Comparison of ENCODE assay signal across 8 cellular contexts in genomic region chr15:57591822-57592367, GRCh38. TPM values are rescaled to one million over a fixed set of nuclear protein-coding genes. Genes with fewer than 3 reads are reported as not detected.
DNase-seq lines count a peak whose midpoint lies in the region; ATAC-seq and TF ChIP-seq lines count a peak whose summit lies in the region.

TSS of gene MYZAP (plus strand) at chr15:57591904. CDS start at chr15:57592035, 131 bp downstream.

- peak; percentile 87 for ATAC-seq in RWPE2 (ENCODE audit: low read depth)
- ATAC-seq in HG03460 (IDR thresholded peaks at IDR 0.05; ENCODE audit: unreplicated experiment): no peak

- H3K27ac ChIP-seq in RWPE2 (ENCODE audit: poor library complexity, severe bottlenecking): peak within 1 kb of the TSS; percentile 13

- TF ChIP-seq CTCF in RWPE2 (IDR thresholded peaks at IDR 0.05; ENCODE audit: poor library complexity, severe bottlenecking): peak; percentile 18

- no peaks in the 10 kb centered on the region for H3K27me3 ChIP-seq in RWPE2 (ENCODE audit: insufficient read depth, poor library complexity, severe bottlenecking)
- peaks cover 3% of the 10 kb centered on the region for H3K27me3 ChIP-seq in adipocyte (replicated peaks; ENCODE audit: control insufficient read depth, insufficient read depth, low read length)

- H3K9me3 ChIP-seq in RWPE2 (ENCODE audit: severe bottlenecking): no peaks in the 10 kb centered on the region
- no peaks in the 10 kb centered on the region for H3K9me3 ChIP-seq in adipocyte (ENCODE audit: control insufficient read depth, low read length)

- H3K4me3 ChIP-seq in RWPE2 (ENCODE audit: severe bottlenecking): peak within 1 kb of the TSS; percentile 57
- H3K4me3 ChIP-seq in adipocyte (ENCODE audit: low read length): peak within 1 kb of the TSS; percentile 78
- peak within 1 kb of the TSS; percentile 48 for H3K4me3 ChIP-seq in skeletal muscle cell (ENCODE audit: low read depth, low read length)

- DNase-seq in Daoy (ENCODE audit: low read depth): peak; percentile 47
- DNase-seq in RWPE2 (ENCODE audit: low spot score): no peak
- peak; percentile 64 for DNase-seq in adipocyte (ENCODE audit: low read depth)
- DNase-seq in hepatic stellate cell (ENCODE audit: low spot score): peak; percentile 18
- DNase-seq in skeletal muscle cell (ENCODE audit: low read depth): no peak
- no peak for DNase-seq in NCI-H2107 treated with DMSO at 0.1 percent for 48 hours (lab: John Stamatoyannopoulos, UW; ENCODE audit: unreplicated experiment)
- no peak for DNase-seq in effector CD8-positive, alpha-beta T cell (lab: John Stamatoyannopoulos, UW)

- no peaks in the 10 kb centered on the region for H3K36me3 ChIP-seq in RWPE2 (ENCODE audit: low read depth)
- H3K36me3 ChIP-seq in adipocyte (ENCODE audit: control insufficient read depth, insufficient read depth, low read length, severe bottlenecking): no peaks in the 10 kb centered on the region

- peak within 1 kb of the TSS; percentile 75 for H3K9ac ChIP-seq in adipocyte (ENCODE audit: low read length)

- peaks cover 35% of the 10 kb centered on the region for H3K4me1 ChIP-seq in RWPE2 (ENCODE audit: insufficient read depth, poor library complexity, severe bottlenecking)
- H3K4me1 ChIP-seq in adipocyte (ENCODE audit: control insufficient read depth, insufficient read depth, low read length): peaks cover 60% of the 10 kb centered on the region

RNA-seq across cellular contexts. Expression of gene MYZAP, which starts in this region (rescaled TPM):
- total RNA-seq in Daoy (2014; rRNA removed; shearing (Covaris generic)): 1.2 and 1.4 TPM in 2 replicates

Comparison
In these comparisons a context has a peak if more than half of its experiments do, and no peak if none do; other contexts are left out.
1. DNase-seq: peak in Daoy (single experiment), adipocyte (single experiment) and hepatic stellate cell (single experiment); none in RWPE2 (single experiment), skeletal muscle cell (single experiment), NCI-H2107 treated with DMSO at 0.1 percent for 48 hours (single experiment) and effector CD8-positive, alpha-beta T cell (single experiment).
2. Peak in every context shown above with its lines, with median percentiles within 50 percentile points of each other: H3K4me3 ChIP-seq.